8 cellular contexts compared by ENCODE assay signal in genomic region chr12:124828264-124829007, GRCh38. TPM values are rescaled to one million over a fixed set of nuclear protein-coding genes. Genes with fewer than 3 reads are reported as not detected.
DNase-seq lines count a peak whose midpoint lies in the region; ATAC-seq, FAIRE-seq and TF ChIP-seq lines count a peak whose summit lies in the region.

No MANE protein-coding gene starts in this region.

- H3K9me2 ChIP-seq in OCI-LY7 (ENCODE audit: insufficient read depth, low read length), result no peaks in the 10 kb centered on the region

- H3K4me3 ChIP-seq in HUES48 (ENCODE audit: low read depth, low read length), result no peak overlapping the region
- no peak overlapping the region for H3K4me3 ChIP-seq in bronchial epithelial cell (ENCODE audit: low read depth, low read length)
- H3K4me3 ChIP-seq in OCI-LY7 (ENCODE audit: low read depth, low read length, poor library complexity, severe bottlenecking), result no peak overlapping the region

- POLR2A ChIA-PET in OCI-LY7 (lab: Charles Lee), result interaction anchor here (0.5 to 1.9 kb wide), 2 partner anchors 74 to 757 kb away, joined by 4 to 7 read pairs; no protein-coding TSS in a partner anchor

- no peak for ATAC-seq in GM19395 (IDR thresholded peaks at IDR 0.05; ENCODE audit: unreplicated experiment)

- no peak overlapping the region for H3K9ac ChIP-seq in HUES48 (ENCODE audit: low read depth, low read length)

- H3K4me1 ChIP-seq in HUES48 (ENCODE audit: control insufficient read depth, insufficient read depth, low read length) (peaks cover 19% of the 10 kb centered on the region), OCI-LY7 (ENCODE audit: insufficient read depth, low read length, poor library complexity, severe bottlenecking) (no peaks in the 10 kb centered on the region)

- H3K4me2 ChIP-seq in OCI-LY7 (ENCODE audit: low read length), result no peak overlapping the region

- peak overlapping the region; percentile 7 for H3K27ac ChIP-seq in C4-2B
- peak overlapping the region; percentile 57 for H3K27ac ChIP-seq in HUES48 (ENCODE audit: low read depth, low read length)
- H3K27ac ChIP-seq in OCI-LY7 (ENCODE audit: low read depth, low read length, poor library complexity, severe bottlenecking), result no peak overlapping the region

- no peak overlapping the region for H2AFZ ChIP-seq in OCI-LY7 (ENCODE audit: low read length)

- H3K36me3 ChIP-seq in HUES48 (ENCODE audit: control insufficient read depth, insufficient read depth, low read length) (no peaks in the 10 kb centered on the region), bronchial epithelial cell (ENCODE audit: control insufficient read depth, insufficient read depth, low read length) (peaks cover 1% of the 10 kb centered on the region), OCI-LY7 (ENCODE audit: insufficient read depth, low read length) (peaks cover 19% of the 10 kb centered on the region)

- BruUV-seq in OCI-LY7 (replicated peaks; lab: Mats Ljungman, UMichigan), result no TSS peak

- DNase-seq in bronchial epithelial cell (ENCODE audit: low read depth), result peak; percentile 73
- DNase-seq in mucosa of gallbladder (ENCODE audit: low spot score), result peak; percentile 85
- no peak for DNase-seq in OCI-LY7 (ENCODE audit: low spot score)
- no peak for DNase-seq in stimulated activated CD4-positive, alpha-beta T cell treated with anti-CD3 and anti-CD28 coated beads, Interleukin-2, amount 100 ng/mL, for 24 hours
- no peak for DNase-seq in T-helper 9 cell

- intact Hi-C loops in OCI-LY7 (cut with micrococcal nuclease; ENCODE audit: unreplicated experiment), result no loop called here

- H3K9me3 ChIP-seq in HUES48 (ENCODE audit: control insufficient read depth, insufficient read depth, low read length) (no peaks in the 10 kb centered on the region), OCI-LY7 (ENCODE audit: low read length) (peaks cover 10% of the 10 kb centered on the region; the same call in 1 of the 2 replicates)

- peaks cover 8% of the 10 kb centered on the region; the same call in 1 of the 2 replicates for H3K79me2 ChIP-seq in OCI-LY7 (ENCODE audit: insufficient read depth, low read depth, low read length)

- H4K20me1 ChIP-seq in OCI-LY7 (ENCODE audit: insufficient read depth, low read length), result 0 out of 2 replicates have a peak, but pooled peaks cover 3% of the 10 kb centered on the region

- H3K27me3 ChIP-seq in HUES48 (ENCODE audit: control insufficient read depth, insufficient read depth, low read length) (no peaks in the 10 kb centered on the region), bronchial epithelial cell (ENCODE audit: control insufficient read depth, insufficient read depth, low read length) (no peaks in the 10 kb centered on the region)

- FAIRE-seq in bronchial epithelial cell (lab: Jason Lieb, UNC), result no peak

- no peak for TF ChIP-seq CTCF in C4-2B (conservative IDR thresholded peaks at IDR 0.05)
- TF ChIP-seq CTCF in bronchial epithelial cell (IDR thresholded peaks at IDR 0.05; ENCODE audit: insufficient read depth, low read length, severe bottlenecking), result no peak
- TF ChIP-seq CTCF in OCI-LY7 (conservative IDR thresholded peaks at IDR 0.05; ENCODE audit: low read length), result no peak

- CTCF ChIA-PET in OCI-LY7 (lab: Charles Lee; ENCODE audit: unreplicated experiment), result interaction anchor here (0.5 kb wide), 1 partner anchor 261 kb away, joined by 4 read pairs; no protein-coding TSS in a partner anchor

RNA-seq across cellular contexts. Expression of gene SCARB1, which starts 35.2 kb away (rescaled TPM):
- total RNA-seq in bronchial epithelial cell, result 6.6 and 7.4 TPM in 2 replicates
- 102 TPM for total RNA-seq in mucosa of gallbladder
- 24.4 and 42.9 TPM in 2 replicates for total RNA-seq in OCI-LY7 (2014; rRNA removed; shearing (Covaris generic))
- total RNA-seq in OCI-LY7 (2022), result 99.0 and 112 TPM in 2 replicates

Comparison
In these comparisons a context has a peak if more than half of its experiments do, and no peak if none do; other contexts are left out.
1. DNase-seq: peak in bronchial epithelial cell (single experiment) and mucosa of gallbladder (single experiment); none in OCI-LY7 (single experiment), stimulated activated CD4-positive, alpha-beta T cell treated with anti-CD3 and anti-CD28 coated beads, Interleukin-2, amount 100 ng/mL, for 24 hours (0 of 2) and T-helper 9 cell (single experiment).